Comparison of ENCODE assay signal across 8 cellular contexts in the genomic region with DNA sequence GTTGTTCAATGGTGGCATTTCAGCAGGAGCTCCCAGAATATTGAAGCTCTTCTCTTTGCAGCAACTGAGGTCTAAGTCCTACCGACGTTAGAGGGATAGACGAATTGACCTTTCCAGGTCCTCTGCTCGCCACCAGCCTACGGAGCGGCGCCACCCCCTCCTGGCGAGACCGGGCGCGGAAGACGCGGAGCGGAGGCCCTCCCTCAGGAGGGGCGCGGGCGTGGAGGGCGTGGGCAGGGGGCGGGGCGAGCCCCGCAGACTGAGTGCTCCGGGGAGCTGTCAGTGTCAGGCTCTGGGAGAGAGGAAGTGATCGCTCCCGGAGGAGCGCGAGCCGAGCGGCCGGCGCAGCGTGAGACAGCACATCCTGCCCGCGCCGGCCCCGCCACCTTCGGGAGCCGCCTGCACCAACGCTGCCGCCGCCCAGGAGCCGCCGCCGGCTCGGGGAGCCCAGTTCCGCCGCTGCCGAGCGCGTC.
DNase-seq lines count a peak whose midpoint lies in the region; ATAC-seq lines count a peak whose summit lies in the region.

A gene (plus strand): TSS at position 257 of the 473 bp plus-strand sequence. CDS start 32,176 bp downstream, outside the sequence.

- no peaks in the 10 kb centered on the region for H3K36me3 ChIP-seq in muscle layer of colon (ENCODE audit: insufficient read depth, low read length)

- no peaks in the 10 kb centered on the region for H3K9me3 ChIP-seq in muscle layer of colon (ENCODE audit: low read length)

- peaks cover 18% of the 10 kb centered on the region for H3K4me1 ChIP-seq in muscle layer of colon (ENCODE audit: insufficient read depth, low read length)

- ATAC-seq in GM18870 (IDR thresholded peaks at IDR 0.05; ENCODE audit: unreplicated experiment) (peak; percentile 75), HG03045 (IDR thresholded peaks at IDR 0.05; ENCODE audit: unreplicated experiment) (peak; percentile 83)

- peak within 1 kb of the TSS; percentile 47 for H3K9ac ChIP-seq in muscle layer of colon (ENCODE audit: low read length)

- H3K4me3 ChIP-seq in muscle layer of colon (ENCODE audit: low read depth in 1 of 2, low read length in 2 of 2): peak within 1 kb of the TSS; percentile 64 to 88

- DNase-seq in Ammon's horn (ENCODE audit: low spot score) (peak; percentile 82), NCI-H2107 treated with DMSO at 0.1 percent for 48 hours (lab: John Stamatoyannopoulos, UW; ENCODE audit: unreplicated experiment) (peak; percentile 58), fibroblast of gingiva (ENCODE audit: low read depth) (peak; percentile 48), superior temporal gyrus (ENCODE audit: extremely low spot score) (peak; percentile 60)
- peak; percentile 36 to 39 for DNase-seq in activated CD4-positive, alpha-beta T cell treated with anti-CD3 and anti-CD28 coated beads, Interleukin-2, amount 50 U/mL, for 48 hours

- no peaks in the 10 kb centered on the region for H3K27me3 ChIP-seq in muscle layer of colon (ENCODE audit: control insufficient read depth in 1 of 2, insufficient read depth in 2 of 2, low read length in 2 of 2)

- H3K27ac ChIP-seq in muscle layer of colon (ENCODE audit: low read depth, low read length): peak within 1 kb of the TSS; percentile 75

Comparison
In these comparisons a context has a peak if more than half of its experiments do, and no peak if none do; other contexts are left out.
1. Peak in every context shown above with its lines: DNase-seq, ATAC-seq, H3K4me3 ChIP-seq and H3K27ac ChIP-seq.